In genomic region chr3:61682671-61683408, GRCh38 we compare ENCODE assay signal across 12 cellular contexts.
A peak's percentile ranks its signal among the peaks of the same experiment; 100 is the strongest.
DNase-seq lines count a peak whose midpoint lies in the region; ATAC-seq and TF ChIP-seq lines count a peak whose summit lies in the region.
"Had no signal": no experiment of that assay in that cellular context is flagged by ENCODE, and none has a peak within 500 bp of the region (broad histone marks: within the 10 kb centered on the region; RNA-seq: fewer than 3 reads in every experiment).

No MANE protein-coding gene starts in this region.

- no peak overlapping the region for H3K18ac ChIP-seq in mesendoderm (ENCODE audit: low read length)

- no peak overlapping the region for H2BK120ac ChIP-seq in mesendoderm (ENCODE audit: low read depth, low read length)

- H2BK15ac ChIP-seq in mesendoderm (replicated peaks; ENCODE audit: low read depth): no peak overlapping the region

- H3K4me2 ChIP-seq in mesendoderm (ENCODE audit: low read length): no peak overlapping the region

- no peak overlapping the region for H2AK5ac ChIP-seq in mesendoderm (ENCODE audit: low read length)

- H4K8ac ChIP-seq in mesendoderm (ENCODE audit: low read depth, low read length): no peak overlapping the region

- H2BK5ac ChIP-seq in mesendoderm (ENCODE audit: low read length): no peak overlapping the region

- H3K79me2 ChIP-seq in mesendoderm (ENCODE audit: control insufficient read depth, insufficient read depth, low read length): peaks cover 79% of the 10 kb centered on the region

- no CpG with 5 or more reads among the region's 8 CpGs for WGBS in mesendoderm (ENCODE audit: extremely low coverage, insufficient coverage, low lambda C conversion rate)

- H3K9me3 ChIP-seq in HUES6 (ENCODE audit: control insufficient read depth, insufficient read depth, low read depth, low read length) (no peaks in the 10 kb centered on the region), adipocyte (ENCODE audit: control insufficient read depth, low read length) (no peaks in the 10 kb centered on the region)
- H3K9me3 ChIP-seq: heart left ventricle had no signal

- peak; percentile 86 for DNase-seq in AG09319 (ENCODE audit: extremely low read depth, low read depth)
- DNase-seq in adipocyte (ENCODE audit: low read depth): peak; percentile 85
- peak; percentile 42 for DNase-seq in mesendoderm
- DNase-seq in NCI-H1092 (lab: John Stamatoyannopoulos, UW): no peak
- DNase-seq in NCI-H774 (lab: John Stamatoyannopoulos, UW): no peak
- DNase-seq: heart left ventricle, naive B cell, NCI-H1694 treated with DMSO at 0.1 percent for 48 hours had no signal

- H3K56ac ChIP-seq in mesendoderm (ENCODE audit: low read length): no peak overlapping the region

- peaks cover 93% of the 10 kb centered on the region for H3K4me1 ChIP-seq in HUES6 (ENCODE audit: control insufficient read depth, insufficient read depth, low read length)
- H3K4me1 ChIP-seq in adipocyte (ENCODE audit: control insufficient read depth, insufficient read depth, low read length): peaks cover 18% of the 10 kb centered on the region
- H3K4me1 ChIP-seq in mesendoderm (ENCODE audit: control insufficient read depth, low read depth, low read length): peaks cover 47% of the 10 kb centered on the region

- TF ChIP-seq CTCF in AG09319 (IDR thresholded peaks at IDR 0.05; ENCODE audit: low read depth, low read length): no peak

- H3K4me3 ChIP-seq in HUES6 (ENCODE audit: low read depth, low read length) (no peak overlapping the region), adipocyte (ENCODE audit: low read length) (no peak overlapping the region), mesendoderm (ENCODE audit: low read length) (no peak overlapping the region)
- H3K4me3 ChIP-seq: heart left ventricle had no signal

- no peak overlapping the region for H3K4ac ChIP-seq in mesendoderm (ENCODE audit: low read depth, low read length)

- no peak for ATAC-seq in HG03432 (IDR thresholded peaks at IDR 0.05; ENCODE audit: unreplicated experiment)
- ATAC-seq in GM21447 (IDR thresholded peaks at IDR 0.05; ENCODE audit: unreplicated experiment): no peak

- no peaks in the 10 kb centered on the region for H3K36me3 ChIP-seq in HUES6 (ENCODE audit: control insufficient read depth, insufficient read depth, low read length)
- H3K36me3 ChIP-seq in adipocyte (ENCODE audit: control insufficient read depth, insufficient read depth, low read length, severe bottlenecking): no peaks in the 10 kb centered on the region
- no peaks in the 10 kb centered on the region for H3K36me3 ChIP-seq in mesendoderm (ENCODE audit: control insufficient read depth, insufficient read depth, low read length)
- H3K36me3 ChIP-seq: heart left ventricle had no signal

- H3K27me3 ChIP-seq in HUES6 (ENCODE audit: control insufficient read depth, insufficient read depth, low read length) (no peaks in the 10 kb centered on the region), adipocyte (replicated peaks; ENCODE audit: control insufficient read depth, insufficient read depth, low read length) (no peaks in the 10 kb centered on the region), mesendoderm (ENCODE audit: insufficient read depth, low read length, poor library complexity) (no peaks in the 10 kb centered on the region)
- H3K27me3 ChIP-seq: heart left ventricle had no signal

- no peak overlapping the region for H4K5ac ChIP-seq in mesendoderm (ENCODE audit: low read length)

- H3K27ac ChIP-seq in HUES6 (ENCODE audit: low read depth, low read length) (peak overlapping the region; percentile 1; the same call in 1 of the 2 replicates), mesendoderm (ENCODE audit: low read depth, low read length) (no peak overlapping the region)
- H3K27ac ChIP-seq: C4-2B had no signal

- H3K9ac ChIP-seq in HUES6 (ENCODE audit: low read length) (no peak overlapping the region), adipocyte (ENCODE audit: low read length) (no peak overlapping the region), mesendoderm (ENCODE audit: low read length) (no peak overlapping the region)

- no peak overlapping the region for H3K23ac ChIP-seq in mesendoderm (ENCODE audit: low read length)

- peaks cover 23% of the 10 kb centered on the region for H3K79me1 ChIP-seq in mesendoderm (ENCODE audit: low read length)

Comparison
In these comparisons a context has a peak if more than half of its experiments do, and no peak if none do; other contexts are left out.
1. DNase-seq: peak in AG09319 (single experiment), adipocyte (single experiment) and mesendoderm (single experiment); none in NCI-H1092 (single experiment) and NCI-H774 (single experiment).